ENCODE assay signal across 1 cellular context in genomic region chr3:53161820-53162671, GRCh38.
A peak's percentile ranks its signal among the peaks of the same experiment; 100 is the strongest.
TF ChIP-seq lines count a peak whose summit lies in the region.

No MANE protein-coding gene starts in this region.

TF ChIP-seq in GM12878, 131 proteins besides CTCF, POLR2A, EP300 and RAD21 (continued from another document and continues in another):
- TF ChIP-seq PAX5 (IDR thresholded peaks at IDR 0.05; ENCODE audit: borderline replicate concordance, low read depth, low read length) (peak; percentile 18; the same call in 1 of the 2 replicates), ZNF384 (IDR thresholded peaks at IDR 0.05; ENCODE audit: borderline replicate concordance, low read depth, low read length) (no peak), IRF3 (IDR thresholded peaks at IDR 0.05) (no peak), ZBTB40 (IDR thresholded peaks at IDR 0.05; ENCODE audit: borderline replicate concordance) (no peak), POLR2AphosphoS5 (IDR thresholded peaks at IDR 0.05; ENCODE audit: low read length) (no peak; the same call in 1 of the 2 replicates), CBFB (IDR thresholded peaks at IDR 0.05; ENCODE audit: low read depth) (no peak), SIX5 (IDR thresholded peaks at IDR 0.05; ENCODE audit: low read depth, low read length, severe bottlenecking) (no peak), NRF1 (conservative IDR thresholded peaks at IDR 0.05; ENCODE audit: low read depth, low read length) (no peak), KDM1A (IDR thresholded peaks at IDR 0.05; ENCODE audit: borderline replicate concordance) (no peak), FOS (IDR thresholded peaks at IDR 0.05; ENCODE audit: borderline replicate concordance, extremely low read depth, insufficient read length) (no peak), USF1 (IDR thresholded peaks at IDR 0.05; ENCODE audit: borderline replicate concordance, extremely low read length, insufficient read depth, low read depth, low read length) (no peak), ESRRA (IDR thresholded peaks at IDR 0.05; ENCODE audit: low read length) (no peak), IKZF2 (IDR thresholded peaks at IDR 0.05) (peak; percentile 78 to 82), CBX3 (IDR thresholded peaks at IDR 0.05; ENCODE audit: borderline replicate concordance, low read depth) (no peak), NBN (IDR thresholded peaks at IDR 0.05) (no peak; the same call in none of the 2 replicates), WRNIP1 (IDR thresholded peaks at IDR 0.05; ENCODE audit: borderline replicate concordance, low read depth, low read length) (no peak), JUND (IDR thresholded peaks at IDR 0.05; ENCODE audit: low read depth, low read length) (no peak), ZZZ3 (IDR thresholded peaks at IDR 0.05; ENCODE audit: control insufficient read depth, insufficient read length, low read depth) (no peak), ZNF207 (IDR thresholded peaks at IDR 0.05; ENCODE audit: borderline replicate concordance) (no peak), ASH2L (IDR thresholded peaks at IDR 0.05; ENCODE audit: borderline replicate concordance, low read depth) (no peak), ZNF687 (IDR thresholded peaks at IDR 0.05) (no peak), NKRF (conservative IDR thresholded peaks at IDR 0.05) (peak; percentile 49), HDAC6 (IDR thresholded peaks at IDR 0.05; ENCODE audit: unreplicated experiment) (no peak), HSF1 (IDR thresholded peaks at IDR 0.05; ENCODE audit: low read depth, low read length) (no peak), NR2C1 (IDR thresholded peaks at IDR 0.05) (no peak), SMAD5 (IDR thresholded peaks at IDR 0.05; ENCODE audit: low read depth) (0 out of 2 replicates have a peak, but pooled peaks have one; percentile 10), PBX3 (IDR thresholded peaks at IDR 0.05; ENCODE audit: insufficient replicate concordance, low read depth, low read length) (no peak), RCOR1 (conservative IDR thresholded peaks at IDR 0.05; ENCODE audit: low read depth, low read length) (no peak), ATF7 (IDR thresholded peaks at IDR 0.05; ENCODE audit: low read depth) (peak; percentile 56; the same call in 1 of the 2 replicates), FOXK2 (IDR thresholded peaks at IDR 0.05) (no peak), ELK1 (IDR thresholded peaks at IDR 0.05; ENCODE audit: low read depth, low read length) (no peak), GATAD2B (conservative IDR thresholded peaks at IDR 0.05; ENCODE audit: low read depth) (peak; percentile 37; the same call in 1 of the 2 replicates), EZH2 (IDR thresholded peaks at IDR 0.05; ENCODE audit: borderline replicate concordance, control insufficient read depth, low read depth, low read length) (no peak), MLLT1 (IDR thresholded peaks at IDR 0.05) (no peak), NR2C2 (IDR thresholded peaks at IDR 0.05; ENCODE audit: borderline replicate concordance, control insufficient read depth, insufficient read length, low read depth) (no peak), PKNOX1 (IDR thresholded peaks at IDR 0.05) (peak; percentile 68), ETV6 (conservative IDR thresholded peaks at IDR 0.05 in 1 of 2, IDR thresholded peaks at IDR 0.05 in 1 of 2; ENCODE audit: borderline replicate concordance in 1 of 2, low read depth in 1 of 2) (no peak), ZNF217 (IDR thresholded peaks at IDR 0.05) (no peak)
